ENCODE assay signal across 20 cellular contexts in the genomic region with DNA sequence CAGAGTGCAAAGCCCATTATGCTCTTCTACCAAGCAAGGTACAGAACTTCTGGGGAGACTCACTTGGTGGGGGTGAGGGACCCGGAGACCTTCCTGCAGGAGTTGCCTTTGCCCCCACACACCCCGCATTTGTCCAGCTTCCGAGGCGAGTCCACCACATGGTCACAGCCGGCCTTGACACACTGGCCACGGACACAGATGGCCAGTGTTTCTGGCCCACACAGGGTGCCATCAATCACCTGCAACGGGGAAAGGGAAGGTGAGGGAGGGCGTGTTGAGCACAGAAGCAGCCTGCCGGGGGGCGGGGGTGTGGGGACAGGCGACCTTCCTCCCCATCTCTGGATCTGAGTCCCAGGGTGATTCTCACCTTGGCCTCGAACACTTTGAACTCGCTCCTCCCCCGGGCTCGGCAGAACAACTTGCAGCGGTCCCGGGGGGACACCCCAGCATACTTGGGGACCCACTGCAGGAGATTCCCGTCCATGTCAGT. TPM values are rescaled to one million over a fixed set of nuclear protein-coding genes. Genes with fewer than 3 reads are reported as not detected.
"Had no signal": no experiment of that assay in that cellular context is flagged by ENCODE, and none has a peak within 500 bp of the region (broad histone marks: within the 10 kb centered on the region; RNA-seq: fewer than 3 reads in every experiment).

No MANE protein-coding gene starts in this region.

- ATAC-seq: activated CD8-positive, alpha-beta T cell treated with anti-CD3 and anti-CD28 coated beads for 36 hours; lower lobe of right lung; T-cell had no signal

- DNase-seq: activated CD4-positive, alpha-beta T cell treated with anti-CD3 and anti-CD28 coated beads for 4 hours; activated CD8-positive, alpha-beta memory T cell treated with anti-CD3 and anti-CD28 coated beads, Interleukin-2, amount 50 U/mL, for 4 hours; activated CD8-positive, alpha-beta T cell treated with anti-CD3 and anti-CD28 coated beads for 36 hours; activated naive CD4-positive, alpha-beta T cell treated with anti-CD3 and anti-CD28 coated beads, Interleukin-2, amount 10 ng/mL, durations not matched to agents 7 days and 5 days; central memory CD4-positive, alpha-beta T cell; cortex of kidney; effector memory CD4-positive, alpha-beta T cell; immature natural killer cell; lower lobe of right lung; mucosa of descending colon; stimulated activated CD4-positive, alpha-beta T cell treated with anti-CD3 and anti-CD28 coated beads, Interleukin-4, amount 100 ng/mL, for 1 hour; T-cell; WERI-Rb-1 had no signal

- H3K4me1 ChIP-seq: lower lobe of right lung had no signal

- H3K4me3 Mint-ChIP-seq: activated CD8-positive, alpha-beta T cell treated with anti-CD3 and anti-CD28 coated beads for 36 hours; activated naive CD4-positive, alpha-beta T cell treated with anti-CD3 and anti-CD28 coated beads, Interleukin-2, amount 10 ng/mL, durations not matched to agents 7 days and 5 days; activated T-helper 1 cell treated with anti-CD3 and anti-CD28 coated beads, Interleukin-12 subunit alpha, Interleukin-12 subunit beta, Interleukin-2, Interleukin-4 antibody, amounts not matched to agents 30 ng/mL and 10 ng/mL and 1 ng/mL, durations not matched to agents 14 hours and 24 hours and 36 hours; immature natural killer cell; nephron; stimulated activated naive CD8-positive, alpha-beta T cell treated with anti-CD3 and anti-CD28 coated beads, Interleukin-15, Interleukin-2, amounts not matched to agents 100 ng/mL and 50 ng/mL, for 24 hours; T-cell had no signal

- H3K36me3 Mint-ChIP-seq: activated naive CD4-positive, alpha-beta T cell treated with anti-CD3 and anti-CD28 coated beads, Interleukin-2, amount 10 ng/mL, durations not matched to agents 7 days and 5 days; immature natural killer cell; T-cell had no signal

- H3K36me3 ChIP-seq: lower lobe of right lung, thoracic aorta, WERI-Rb-1 had no signal

- H3K4me3 ChIP-seq: lower lobe of right lung, mucosa of descending colon, psoas muscle, thoracic aorta had no signal

- H3K27ac ChIP-seq: lower lobe of right lung, psoas muscle, WERI-Rb-1 had no signal

- H3K9me3 Mint-ChIP-seq: activated CD8-positive, alpha-beta T cell treated with anti-CD3 and anti-CD28 coated beads for 36 hours; activated naive CD4-positive, alpha-beta T cell treated with anti-CD3 and anti-CD28 coated beads, Interleukin-2, amount 10 ng/mL, durations not matched to agents 7 days and 5 days; activated T-helper 1 cell treated with anti-CD3 and anti-CD28 coated beads, Interleukin-12 subunit alpha, Interleukin-12 subunit beta, Interleukin-2, Interleukin-4 antibody, amounts not matched to agents 30 ng/mL and 10 ng/mL and 1 ng/mL, durations not matched to agents 14 hours and 24 hours and 36 hours; nephron; stimulated activated naive CD8-positive, alpha-beta T cell treated with anti-CD3 and anti-CD28 coated beads, Interleukin-15, Interleukin-2, amounts not matched to agents 100 ng/mL and 50 ng/mL, for 24 hours; T-cell had no signal

- H3K27me3 Mint-ChIP-seq: activated CD8-positive, alpha-beta T cell treated with anti-CD3 and anti-CD28 coated beads for 36 hours; stimulated activated naive CD8-positive, alpha-beta T cell treated with anti-CD3 and anti-CD28 coated beads, Interleukin-15, Interleukin-2, amounts not matched to agents 100 ng/mL and 50 ng/mL, for 24 hours had no signal

- H3K9me3 ChIP-seq: lower lobe of right lung, mucosa of descending colon, psoas muscle, thoracic aorta had no signal

- H3K4me1 Mint-ChIP-seq: activated naive CD4-positive, alpha-beta T cell treated with anti-CD3 and anti-CD28 coated beads, Interleukin-2, amount 10 ng/mL, durations not matched to agents 7 days and 5 days; T-cell had no signal

- H3K27ac Mint-ChIP-seq: activated CD8-positive, alpha-beta T cell treated with anti-CD3 and anti-CD28 coated beads for 36 hours; activated naive CD4-positive, alpha-beta T cell treated with anti-CD3 and anti-CD28 coated beads, Interleukin-2, amount 10 ng/mL, durations not matched to agents 7 days and 5 days; activated T-helper 1 cell treated with anti-CD3 and anti-CD28 coated beads, Interleukin-12 subunit alpha, Interleukin-12 subunit beta, Interleukin-2, Interleukin-4 antibody, amounts not matched to agents 30 ng/mL and 10 ng/mL and 1 ng/mL, durations not matched to agents 14 hours and 24 hours and 36 hours; immature natural killer cell; nephron; stimulated activated naive CD8-positive, alpha-beta T cell treated with anti-CD3 and anti-CD28 coated beads, Interleukin-15, Interleukin-2, amounts not matched to agents 100 ng/mL and 50 ng/mL, for 24 hours; T-cell had no signal

RNA-seq across cellular contexts. Expression of a gene that starts 20.0 kb away (rescaled TPM):
- total RNA-seq: activated CD8-positive, alpha-beta T cell treated with anti-CD3 and anti-CD28 coated beads for 36 hours; activated T-helper 1 cell treated with anti-CD3 and anti-CD28 coated beads, Interleukin-12 subunit alpha, Interleukin-12 subunit beta, Interleukin-2, Interleukin-4 antibody, amounts not matched to agents 30 ng/mL and 10 ng/mL and 1 ng/mL, durations not matched to agents 14 hours and 24 hours and 36 hours; glomerular endothelial cell had no signal

RNA-seq across cellular contexts. Expression of a gene that starts 40.0 kb away (rescaled TPM):
- total RNA-seq: activated CD8-positive, alpha-beta T cell treated with anti-CD3 and anti-CD28 coated beads for 36 hours; activated T-helper 1 cell treated with anti-CD3 and anti-CD28 coated beads, Interleukin-12 subunit alpha, Interleukin-12 subunit beta, Interleukin-2, Interleukin-4 antibody, amounts not matched to agents 30 ng/mL and 10 ng/mL and 1 ng/mL, durations not matched to agents 14 hours and 24 hours and 36 hours; SK-MEL-5 had no signal
- polyA plus RNA-seq: immature natural killer cell had no signal
